In genomic region chr12:116984098-116984497, GRCh38 we compare ENCODE assay signal across 21 cellular contexts.
DNase-seq lines count a peak whose midpoint lies in the region; ATAC-seq, FAIRE-seq and TF ChIP-seq lines count a peak whose summit lies in the region.
"Had no signal": no experiment of that assay in that cellular context is flagged by ENCODE, and none has a peak within 500 bp of the region (broad histone marks: within the 10 kb centered on the region; RNA-seq: fewer than 3 reads in every experiment).

No MANE protein-coding gene starts in this region.

- H3K27ac ChIP-seq in SJSA1 (0 out of 2 replicates have a peak overlapping the region, but pooled peaks have one; percentile 37), endodermal cell (ENCODE audit: low read depth, low read length) (no peak overlapping the region), substantia nigra (ENCODE audit: low read depth, low read length, poor library complexity, severe bottlenecking) (no peak overlapping the region)
- H3K27ac ChIP-seq: 22Rv1, BLaER1, C4-2B had no signal

- H3K36me3 Mint-ChIP-seq in endodermal cell (ENCODE audit: low read depth) (peaks cover 35% of the 10 kb centered on the region), osteocyte (ENCODE audit: unreplicated experiment) (peaks cover 16% of the 10 kb centered on the region)

- peaks cover 21% of the 10 kb centered on the region for H3K4me1 ChIP-seq in SJSA1 (replicated peaks)
- no peaks in the 10 kb centered on the region for H3K4me1 ChIP-seq in endodermal cell (ENCODE audit: control insufficient read depth, insufficient read depth, low read length)

- peaks cover 13% of the 10 kb centered on the region for H3K36me3 ChIP-seq in SJSA1
- H3K36me3 ChIP-seq in endodermal cell (ENCODE audit: control insufficient read depth, insufficient read depth, low read length) = peaks cover 3% of the 10 kb centered on the region

- no peak for FAIRE-seq in RCC 7860 (lab: Jason Lieb, UNC)
- FAIRE-seq: A204.1, D721Med, H1 had no signal

- no peaks in the 10 kb centered on the region for H3K4me1 Mint-ChIP-seq in endodermal cell
- H3K4me1 Mint-ChIP-seq in osteocyte (ENCODE audit: unreplicated experiment) = peaks cover 34% of the 10 kb centered on the region
- H3K4me1 Mint-ChIP-seq: CD8-positive, alpha-beta memory T cell had no signal

- no peaks in the 10 kb centered on the region for H3K9me3 Mint-ChIP-seq in endodermal cell
- H3K9me3 Mint-ChIP-seq in osteocyte (ENCODE audit: unreplicated experiment) = no peaks in the 10 kb centered on the region
- H3K9me3 Mint-ChIP-seq: CD4-positive, CD25-positive, alpha-beta regulatory T cell; CD8-positive, alpha-beta memory T cell had no signal

- DNase-seq in SJSA1 (ENCODE audit: low read depth in 1 of 2, low spot score in 2 of 2) (no peak), endodermal cell (peak; percentile 24), osteocyte (ENCODE audit: extremely low spot score, unreplicated experiment) (no peak), RCC 7860 (ENCODE audit: low spot score) (no peak), GF-D8 (lab: John Stamatoyannopoulos, UW) (no peak), substantia nigra (lab: John Stamatoyannopoulos, UW) (no peak)
- DNase-seq in stimulated activated CD4-positive, alpha-beta T cell treated with anti-CD3 and anti-CD28 coated beads, Interleukin-4, amount 100 ng/mL, for 24 hours = no peak
- DNase-seq: CD4-positive, CD25-positive, alpha-beta regulatory T cell; CD8-positive, alpha-beta memory T cell; DMS 273 treated with DMSO at 0.1 percent for 48 hours; DMS79 treated with DMSO at 0.1 percent for 48 hours; H7; HCEC 1CT had no signal

- peak; percentile 88 for ATAC-seq in GM18868 (IDR thresholded peaks at IDR 0.05; ENCODE audit: unreplicated experiment)

- TF ChIP-seq CTCF in endodermal cell (conservative IDR thresholded peaks at IDR 0.05) = no peak
- no peak for TF ChIP-seq CTCF in osteocyte (IDR thresholded peaks at IDR 0.05)

- H3K27ac Mint-ChIP-seq in endodermal cell = no peak overlapping the region
- H3K27ac Mint-ChIP-seq in osteocyte (ENCODE audit: unreplicated experiment) = peak overlapping the region; percentile 81
- H3K27ac Mint-ChIP-seq: B cell; CD4-positive, CD25-positive, alpha-beta regulatory T cell; CD8-positive, alpha-beta memory T cell had no signal

- H3K4me3 Mint-ChIP-seq in endodermal cell = no peak overlapping the region
- no peak overlapping the region for H3K4me3 Mint-ChIP-seq in osteocyte (ENCODE audit: unreplicated experiment)
- H3K4me3 Mint-ChIP-seq: B cell; CD4-positive, CD25-positive, alpha-beta regulatory T cell; CD8-positive, alpha-beta memory T cell had no signal

- H3K27me3 Mint-ChIP-seq in endodermal cell (ENCODE audit: insufficient read depth) = no peaks in the 10 kb centered on the region
- H3K27me3 Mint-ChIP-seq in osteocyte (ENCODE audit: unreplicated experiment) = no peaks in the 10 kb centered on the region
- H3K27me3 Mint-ChIP-seq: B cell; CD4-positive, CD25-positive, alpha-beta regulatory T cell had no signal

- no peak overlapping the region for H3K4me3 ChIP-seq in SJSA1
- no peak overlapping the region for H3K4me3 ChIP-seq in endodermal cell (ENCODE audit: low read length)
- H3K4me3 ChIP-seq: BLaER1 had no signal

- 57 to 63% methylated on average over 5 of the region's 5 CpGs for WGBS in endodermal cell (ENCODE audit: insufficient coverage in 1 of 2, insufficient read length in 1 of 2), 2 experiments

- H3K27me3 ChIP-seq in SJSA1 (replicated peaks) = no peaks in the 10 kb centered on the region
- no peaks in the 10 kb centered on the region for H3K27me3 ChIP-seq in endodermal cell (ENCODE audit: control insufficient read depth, insufficient read depth, low read length, poor library complexity, severe bottlenecking)
- H3K27me3 ChIP-seq: BLaER1 had no signal

- no peak overlapping the region for H3K9ac ChIP-seq in endodermal cell (ENCODE audit: extremely low read depth, low read length, poor library complexity, severe bottlenecking)
- H3K9ac ChIP-seq: BLaER1 had no signal

- H3K9me3 ChIP-seq in SJSA1 (replicated peaks) (no peaks in the 10 kb centered on the region; the same call in 1 of the 2 replicates), endodermal cell (ENCODE audit: control insufficient read depth, low read length) (no peaks in the 10 kb centered on the region)
- H3K9me3 ChIP-seq: BLaER1 had no signal
